1 cellular context compared by ENCODE assay signal in the genomic region with DNA sequence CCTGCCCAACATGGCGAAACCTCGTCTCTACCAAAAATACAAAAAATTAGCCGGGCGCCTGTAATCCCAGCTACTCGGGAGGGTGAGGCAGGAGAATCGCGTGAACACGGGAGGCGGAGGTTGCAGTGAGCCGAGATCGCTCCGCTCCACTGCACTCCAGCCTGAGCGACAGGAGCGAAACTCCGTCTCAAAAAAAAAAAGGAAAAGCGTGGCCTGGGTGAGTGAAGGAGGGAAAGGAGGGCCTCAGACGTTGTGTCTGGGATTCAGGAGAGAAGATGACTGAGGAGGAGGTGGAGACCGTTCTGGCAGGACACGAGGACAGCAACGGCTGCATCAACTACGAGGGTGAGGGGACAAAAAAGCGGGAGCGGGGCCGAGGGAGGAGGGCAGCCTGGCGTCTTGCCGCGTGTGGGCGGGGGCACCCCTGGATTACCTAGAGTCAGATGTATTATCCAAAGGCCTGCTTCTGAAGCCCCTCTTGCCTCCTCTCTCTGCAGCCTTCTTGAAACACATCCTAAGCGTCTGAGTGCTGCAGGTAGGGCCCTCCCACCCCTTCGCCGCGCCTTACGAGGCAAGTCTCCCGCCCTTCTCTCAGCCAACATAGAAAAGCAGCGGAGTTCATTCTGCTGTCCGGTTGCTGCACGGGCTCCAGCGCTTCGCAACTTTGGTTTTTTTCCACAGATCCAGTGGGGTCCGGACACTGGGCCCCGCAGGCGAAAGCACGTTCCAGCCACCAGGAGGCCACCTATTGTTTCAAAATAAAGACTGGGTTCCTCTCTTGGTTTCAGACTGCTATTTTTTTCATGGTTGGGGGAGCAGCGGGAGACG.
TF ChIP-seq lines count a peak whose summit lies in the region.

No MANE protein-coding gene starts in this region.

TF ChIP-seq in K562, 482 proteins besides CTCF, POLR2A, EP300 and RAD21 (continued from another document and continues in another):
- TF ChIP-seq, protein P1, sequence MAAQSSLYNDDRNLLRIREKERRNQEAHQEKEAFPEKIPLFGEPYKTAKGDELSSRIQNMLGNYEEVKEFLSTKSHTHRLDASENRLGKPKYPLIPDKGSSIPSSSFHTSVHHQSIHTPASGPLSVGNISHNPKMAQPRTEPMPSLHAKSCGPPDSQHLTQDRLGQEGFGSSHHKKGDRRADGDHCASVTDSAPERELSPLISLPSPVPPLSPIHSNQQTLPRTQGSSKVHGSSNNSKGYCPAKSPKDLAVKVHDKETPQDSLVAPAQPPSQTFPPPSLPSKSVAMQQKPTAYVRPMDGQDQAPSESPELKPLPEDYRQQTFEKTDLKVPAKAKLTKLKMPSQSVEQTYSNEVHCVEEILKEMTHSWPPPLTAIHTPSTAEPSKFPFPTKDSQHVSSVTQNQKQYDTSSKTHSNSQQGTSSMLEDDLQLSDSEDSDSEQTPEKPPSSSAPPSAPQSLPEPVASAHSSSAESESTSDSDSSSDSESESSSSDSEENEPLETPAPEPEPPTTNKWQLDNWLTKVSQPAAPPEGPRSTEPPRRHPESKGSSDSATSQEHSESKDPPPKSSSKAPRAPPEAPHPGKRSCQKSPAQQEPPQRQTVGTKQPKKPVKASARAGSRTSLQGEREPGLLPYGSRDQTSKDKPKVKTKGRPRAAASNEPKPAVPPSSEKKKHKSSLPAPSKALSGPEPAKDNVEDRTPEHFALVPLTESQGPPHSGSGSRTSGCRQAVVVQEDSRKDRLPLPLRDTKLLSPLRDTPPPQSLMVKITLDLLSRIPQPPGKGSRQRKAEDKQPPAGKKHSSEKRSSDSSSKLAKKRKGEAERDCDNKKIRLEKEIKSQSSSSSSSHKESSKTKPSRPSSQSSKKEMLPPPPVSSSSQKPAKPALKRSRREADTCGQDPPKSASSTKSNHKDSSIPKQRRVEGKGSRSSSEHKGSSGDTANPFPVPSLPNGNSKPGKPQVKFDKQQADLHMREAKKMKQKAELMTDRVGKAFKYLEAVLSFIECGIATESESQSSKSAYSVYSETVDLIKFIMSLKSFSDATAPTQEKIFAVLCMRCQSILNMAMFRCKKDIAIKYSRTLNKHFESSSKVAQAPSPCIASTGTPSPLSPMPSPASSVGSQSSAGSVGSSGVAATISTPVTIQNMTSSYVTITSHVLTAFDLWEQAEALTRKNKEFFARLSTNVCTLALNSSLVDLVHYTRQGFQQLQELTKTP (IDR thresholded peaks at IDR 0.05; ENCODE audit: low read depth in 1 of 2, partially characterized antibody in 2 of 2): peak in 1 of 2 experiments; percentile 47
- TF ChIP-seq, protein P2, sequence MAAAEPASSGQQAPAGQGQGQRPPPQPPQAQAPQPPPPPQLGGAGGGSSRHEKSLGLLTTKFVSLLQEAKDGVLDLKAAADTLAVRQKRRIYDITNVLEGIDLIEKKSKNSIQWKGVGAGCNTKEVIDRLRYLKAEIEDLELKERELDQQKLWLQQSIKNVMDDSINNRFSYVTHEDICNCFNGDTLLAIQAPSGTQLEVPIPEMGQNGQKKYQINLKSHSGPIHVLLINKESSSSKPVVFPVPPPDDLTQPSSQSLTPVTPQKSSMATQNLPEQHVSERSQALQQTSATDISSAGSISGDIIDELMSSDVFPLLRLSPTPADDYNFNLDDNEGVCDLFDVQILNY (CRISPR knock-in tag; IDR thresholded peaks at IDR 0.05): 0 out of 2 replicates have a peak, but pooled peaks have one; percentile 24
- TF ChIP-seq C11orf30 (IDR thresholded peaks at IDR 0.05; ENCODE audit: low read depth) (no peak), ZNF282 (CRISPR knock-in tag; IDR thresholded peaks at IDR 0.05) (no peak), ESRRA (IDR thresholded peaks at IDR 0.05; ENCODE audit: borderline replicate concordance, low read depth) (peak; percentile 17; the same call in 1 of the 2 replicates), FOXA3 (CRISPR knock-in tag; conservative IDR thresholded peaks at IDR 0.05 in 1 of 2, IDR thresholded peaks at IDR 0.05 in 1 of 2) (peak in 1 of 2 experiments; percentile 56; a peak in 1 of 4 replicates), RCOR1 (IDR thresholded peaks at IDR 0.05; ENCODE audit: borderline replicate concordance in 1 of 2, low read depth in 2 of 2, low read length in 2 of 2) (peak in 1 of 2 experiments; percentile 34; a peak in 1 of 4 replicates), TEAD2 (tag; IDR thresholded peaks at IDR 0.05) (peak; percentile 99), CXXC5 (CRISPR knock-in tag; IDR thresholded peaks at IDR 0.05) (peak; percentile 22; the same call in 1 of the 2 replicates), NUFIP1 (IDR thresholded peaks at IDR 0.05; ENCODE audit: partially characterized antibody) (peak; percentile 29), DDX20 (tag; IDR thresholded peaks at IDR 0.05; ENCODE audit: low read depth) (no peak), ZNF75A (CRISPR knock-in tag; IDR thresholded peaks at IDR 0.05) (no peak), NRF1 (conservative IDR thresholded peaks at IDR 0.05 in 1 of 2, IDR thresholded peaks at IDR 0.05 in 1 of 2) (0 out of 4 replicates have a peak, but pooled peaks of 1 of the 2 experiments have one; percentile 7), POLR2AphosphoS5 (IDR thresholded peaks at IDR 0.05; ENCODE audit: control insufficient read depth, insufficient read depth, low read depth, low read length) (peak; percentile 46; the same call in 1 of the 2 replicates), ZNF384 (IDR thresholded peaks at IDR 0.05; ENCODE audit: low read depth, low read length) (peak; percentile 95), MAZ (CRISPR knock-in tag; conservative IDR thresholded peaks at IDR 0.05 in 1 of 2, IDR thresholded peaks at IDR 0.05 in 1 of 2) (peak; percentile 34 to 48; a peak in 2 of 4 replicates), RNF2 (IDR thresholded peaks at IDR 0.05) (peak; percentile 24; the same call in 1 of the 2 replicates)
- TF ChIP-seq, protein P3, sequence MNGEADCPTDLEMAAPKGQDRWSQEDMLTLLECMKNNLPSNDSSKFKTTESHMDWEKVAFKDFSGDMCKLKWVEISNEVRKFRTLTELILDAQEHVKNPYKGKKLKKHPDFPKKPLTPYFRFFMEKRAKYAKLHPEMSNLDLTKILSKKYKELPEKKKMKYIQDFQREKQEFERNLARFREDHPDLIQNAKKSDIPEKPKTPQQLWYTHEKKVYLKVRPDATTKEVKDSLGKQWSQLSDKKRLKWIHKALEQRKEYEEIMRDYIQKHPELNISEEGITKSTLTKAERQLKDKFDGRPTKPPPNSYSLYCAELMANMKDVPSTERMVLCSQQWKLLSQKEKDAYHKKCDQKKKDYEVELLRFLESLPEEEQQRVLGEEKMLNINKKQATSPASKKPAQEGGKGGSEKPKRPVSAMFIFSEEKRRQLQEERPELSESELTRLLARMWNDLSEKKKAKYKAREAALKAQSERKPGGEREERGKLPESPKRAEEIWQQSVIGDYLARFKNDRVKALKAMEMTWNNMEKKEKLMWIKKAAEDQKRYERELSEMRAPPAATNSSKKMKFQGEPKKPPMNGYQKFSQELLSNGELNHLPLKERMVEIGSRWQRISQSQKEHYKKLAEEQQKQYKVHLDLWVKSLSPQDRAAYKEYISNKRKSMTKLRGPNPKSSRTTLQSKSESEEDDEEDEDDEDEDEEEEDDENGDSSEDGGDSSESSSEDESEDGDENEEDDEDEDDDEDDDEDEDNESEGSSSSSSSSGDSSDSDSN (IDR thresholded peaks at IDR 0.05; ENCODE audit: borderline replicate concordance in 1 of 2, low read depth in 2 of 2, low read length in 2 of 2): no peak
- TF ChIP-seq, protein P4, sequence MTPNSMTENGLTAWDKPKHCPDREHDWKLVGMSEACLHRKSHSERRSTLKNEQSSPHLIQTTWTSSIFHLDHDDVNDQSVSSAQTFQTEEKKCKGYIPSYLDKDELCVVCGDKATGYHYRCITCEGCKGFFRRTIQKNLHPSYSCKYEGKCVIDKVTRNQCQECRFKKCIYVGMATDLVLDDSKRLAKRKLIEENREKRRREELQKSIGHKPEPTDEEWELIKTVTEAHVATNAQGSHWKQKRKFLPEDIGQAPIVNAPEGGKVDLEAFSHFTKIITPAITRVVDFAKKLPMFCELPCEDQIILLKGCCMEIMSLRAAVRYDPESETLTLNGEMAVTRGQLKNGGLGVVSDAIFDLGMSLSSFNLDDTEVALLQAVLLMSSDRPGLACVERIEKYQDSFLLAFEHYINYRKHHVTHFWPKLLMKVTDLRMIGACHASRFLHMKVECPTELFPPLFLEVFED (CRISPR knock-in tag; conservative IDR thresholded peaks at IDR 0.05): peak; percentile 50; the same call in 1 of the 2 replicates
- TF ChIP-seq, protein P5, sequence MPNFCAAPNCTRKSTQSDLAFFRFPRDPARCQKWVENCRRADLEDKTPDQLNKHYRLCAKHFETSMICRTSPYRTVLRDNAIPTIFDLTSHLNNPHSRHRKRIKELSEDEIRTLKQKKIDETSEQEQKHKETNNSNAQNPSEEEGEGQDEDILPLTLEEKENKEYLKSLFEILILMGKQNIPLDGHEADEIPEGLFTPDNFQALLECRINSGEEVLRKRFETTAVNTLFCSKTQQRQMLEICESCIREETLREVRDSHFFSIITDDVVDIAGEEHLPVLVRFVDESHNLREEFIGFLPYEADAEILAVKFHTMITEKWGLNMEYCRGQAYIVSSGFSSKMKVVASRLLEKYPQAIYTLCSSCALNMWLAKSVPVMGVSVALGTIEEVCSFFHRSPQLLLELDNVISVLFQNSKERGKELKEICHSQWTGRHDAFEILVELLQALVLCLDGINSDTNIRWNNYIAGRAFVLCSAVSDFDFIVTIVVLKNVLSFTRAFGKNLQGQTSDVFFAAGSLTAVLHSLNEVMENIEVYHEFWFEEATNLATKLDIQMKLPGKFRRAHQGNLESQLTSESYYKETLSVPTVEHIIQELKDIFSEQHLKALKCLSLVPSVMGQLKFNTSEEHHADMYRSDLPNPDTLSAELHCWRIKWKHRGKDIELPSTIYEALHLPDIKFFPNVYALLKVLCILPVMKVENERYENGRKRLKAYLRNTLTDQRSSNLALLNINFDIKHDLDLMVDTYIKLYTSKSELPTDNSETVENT (CRISPR knock-in tag; IDR thresholded peaks at IDR 0.05): 0 out of 2 replicates have a peak, but pooled peaks have one; percentile 56
- TF ChIP-seq, protein P6, sequence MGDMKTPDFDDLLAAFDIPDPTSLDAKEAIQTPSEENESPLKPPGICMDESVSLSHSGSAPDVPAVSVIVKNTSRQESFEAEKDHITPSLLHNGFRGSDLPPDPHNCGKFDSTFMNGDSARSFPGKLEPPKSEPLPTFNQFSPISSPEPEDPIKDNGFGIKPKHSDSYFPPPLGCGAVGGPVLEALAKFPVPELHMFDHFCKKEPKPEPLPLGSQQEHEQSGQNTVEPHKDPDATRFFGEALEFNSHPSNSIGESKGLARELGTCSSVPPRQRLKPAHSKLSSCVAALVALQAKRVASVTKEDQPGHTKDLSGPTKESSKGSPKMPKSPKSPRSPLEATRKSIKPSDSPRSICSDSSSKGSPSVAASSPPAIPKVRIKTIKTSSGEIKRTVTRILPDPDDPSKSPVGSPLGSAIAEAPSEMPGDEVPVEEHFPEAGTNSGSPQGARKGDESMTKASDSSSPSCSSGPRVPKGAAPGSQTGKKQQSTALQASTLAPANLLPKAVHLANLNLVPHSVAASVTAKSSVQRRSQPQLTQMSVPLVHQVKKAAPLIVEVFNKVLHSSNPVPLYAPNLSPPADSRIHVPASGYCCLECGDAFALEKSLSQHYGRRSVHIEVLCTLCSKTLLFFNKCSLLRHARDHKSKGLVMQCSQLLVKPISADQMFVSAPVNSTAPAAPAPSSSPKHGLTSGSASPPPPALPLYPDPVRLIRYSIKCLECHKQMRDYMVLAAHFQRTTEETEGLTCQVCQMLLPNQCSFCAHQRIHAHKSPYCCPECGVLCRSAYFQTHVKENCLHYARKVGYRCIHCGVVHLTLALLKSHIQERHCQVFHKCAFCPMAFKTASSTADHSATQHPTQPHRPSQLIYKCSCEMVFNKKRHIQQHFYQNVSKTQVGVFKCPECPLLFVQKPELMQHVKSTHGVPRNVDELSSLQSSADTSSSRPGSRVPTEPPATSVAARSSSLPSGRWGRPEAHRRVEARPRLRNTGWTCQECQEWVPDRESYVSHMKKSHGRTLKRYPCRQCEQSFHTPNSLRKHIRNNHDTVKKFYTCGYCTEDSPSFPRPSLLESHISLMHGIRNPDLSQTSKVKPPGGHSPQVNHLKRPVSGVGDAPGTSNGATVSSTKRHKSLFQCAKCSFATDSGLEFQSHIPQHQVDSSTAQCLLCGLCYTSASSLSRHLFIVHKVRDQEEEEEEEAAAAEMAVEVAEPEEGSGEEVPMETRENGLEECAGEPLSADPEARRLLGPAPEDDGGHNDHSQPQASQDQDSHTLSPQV (IDR thresholded peaks at IDR 0.05): peak; percentile 81; the same call in 1 of the 2 replicates
